ENCODE assay signal across 17 cellular contexts in the genomic region with DNA sequence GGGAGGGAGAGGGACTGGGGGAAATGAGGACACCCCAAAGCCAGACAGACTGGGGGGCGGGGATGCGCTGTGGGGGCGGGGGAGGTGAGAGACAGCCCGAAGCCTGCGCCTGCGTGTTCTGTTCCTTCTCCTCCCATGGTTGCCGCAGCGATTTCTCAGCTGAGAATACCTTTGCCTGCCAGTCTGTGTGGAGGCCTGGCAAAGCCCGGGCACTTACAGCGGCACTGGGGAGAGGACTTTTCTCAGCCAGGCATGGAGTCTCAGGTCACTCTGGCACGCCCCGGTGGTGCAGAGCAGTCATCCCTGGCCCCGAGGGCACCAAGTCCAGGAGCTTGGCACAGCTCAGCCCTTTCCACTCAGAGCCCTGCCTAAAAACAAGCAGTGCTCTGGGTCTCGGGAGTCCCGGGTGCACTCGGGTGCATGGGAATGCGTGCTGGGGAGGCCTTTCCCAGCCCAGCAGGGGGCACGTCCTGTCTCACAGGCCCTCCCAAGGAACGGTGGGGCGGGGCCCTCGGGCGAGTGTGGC.
DNase-seq lines count a peak whose midpoint lies in the region; ATAC-seq and TF ChIP-seq lines count a peak whose summit lies in the region.
"Had no signal": no experiment of that assay in that cellular context is flagged by ENCODE, and none has a peak within 500 bp of the region (broad histone marks: within the 10 kb centered on the region; RNA-seq: fewer than 3 reads in every experiment).

No MANE protein-coding gene starts in this region.

- H3K27ac ChIP-seq in Panc1 (ENCODE audit: low read length) (no peak overlapping the region), foreskin keratinocyte (no peak overlapping the region), parathyroid adenoma (peak overlapping the region; percentile 31)
- H3K27ac ChIP-seq: ascending aorta, pancreas, SJSA1, stomach, VCaP had no signal

- H3K36me3 ChIP-seq in Panc1 (ENCODE audit: control insufficient read depth, insufficient read depth, low read length) (no peaks in the 10 kb centered on the region), parathyroid adenoma (ENCODE audit: control insufficient read depth, insufficient read depth, low read length) (no peaks in the 10 kb centered on the region)
- H3K36me3 ChIP-seq: ascending aorta, pancreas, SJSA1, stomach had no signal

- ATAC-seq in Panc1 = 0 out of 2 replicates have a peak, but pooled peaks have one; percentile 18
- ATAC-seq in foreskin keratinocyte = peak; percentile 62
- no peak for ATAC-seq in GM18511 (IDR thresholded peaks at IDR 0.05; ENCODE audit: unreplicated experiment)

- H3K9me3 ChIP-seq in Panc1 (ENCODE audit: control insufficient read depth, insufficient read depth, low read depth, low read length) (no peaks in the 10 kb centered on the region), parathyroid adenoma (ENCODE audit: control insufficient read depth, low read length) (no peaks in the 10 kb centered on the region)
- H3K9me3 ChIP-seq: ascending aorta, pancreas, SJSA1, stomach had no signal

- BruUV-seq in Panc1 (replicated peaks; lab: Mats Ljungman, UMichigan) = no TSS peak

- H3K4me2 ChIP-seq in parathyroid adenoma (ENCODE audit: low read length) = no peak overlapping the region

- DNase-seq in G401 (ENCODE audit: low spot score) (peak; percentile 52), Panc1 (ENCODE audit: low read depth, low spot score) (no peak), foreskin keratinocyte (peak in 1 of 2 donors; percentile 8), NCI-H2029 treated with DMSO at 0.1 percent for 48 hours (lab: John Stamatoyannopoulos, UW) (no peak), NCI-H345 treated with DMSO at 0.1 percent for 48 hours (lab: John Stamatoyannopoulos, UW; ENCODE audit: unreplicated experiment) (no peak)
- DNase-seq in central memory CD4-positive, alpha-beta T cell = no peak
- DNase-seq: CD4-positive, CD25-positive, alpha-beta regulatory T cell; mesenchymal stem cell; MM.1S; stimulated activated CD4-positive, alpha-beta T cell treated with anti-CD3 and anti-CD28 coated beads, Interleukin-4, amount 100 ng/mL, for 24 hours; stomach had no signal

- H3K4me1 ChIP-seq in Panc1 (ENCODE audit: control insufficient read depth, insufficient read depth, low read length) (no peaks in the 10 kb centered on the region), foreskin keratinocyte (no peaks in the 10 kb centered on the region), parathyroid adenoma (peaks cover 19% of the 10 kb centered on the region)
- H3K4me1 ChIP-seq: pancreas, SJSA1, stomach had no signal

- TF ChIP-seq CTCF in Panc1 (IDR thresholded peaks at IDR 0.05) (no peak), foreskin keratinocyte (conservative IDR thresholded peaks at IDR 0.05) (peak; percentile 16), parathyroid adenoma (IDR thresholded peaks at IDR 0.05) (no peak)

- no peaks in the 10 kb centered on the region for H3K79me2 ChIP-seq in parathyroid adenoma

- intact Hi-C loops in Panc1 (cut with micrococcal nuclease; ENCODE audit: unreplicated experiment) = no loop called here

- POLR2A ChIA-PET in Panc1 (lab: Charles Lee) = no interaction called here

- peak overlapping the region; percentile 80 for H2AFZ ChIP-seq in parathyroid adenoma

- no peak overlapping the region for H3K9ac ChIP-seq in parathyroid adenoma

- H3K27me3 ChIP-seq in Panc1 (ENCODE audit: control insufficient read depth, insufficient read depth, low read length) (no peaks in the 10 kb centered on the region), foreskin keratinocyte (no peaks in the 10 kb centered on the region), parathyroid adenoma (ENCODE audit: control insufficient read depth, insufficient read depth, low read length) (no peaks in the 10 kb centered on the region)
- H3K27me3 ChIP-seq: ascending aorta, pancreas, SJSA1 had no signal

- CTCF ChIA-PET in Panc1 (lab: Charles Lee) = interaction anchor here (0.5 kb wide), 1 partner anchor 564 kb away, joined by 4 read pairs; no protein-coding TSS in a partner anchor

- H3K4me3 ChIP-seq in Panc1 (ENCODE audit: low read depth in 2 of 2, low read length in 2 of 2) = no peak overlapping the region
- no peak overlapping the region for H3K4me3 ChIP-seq in parathyroid adenoma (ENCODE audit: low read depth, low read length)
- H3K4me3 ChIP-seq: pancreas, SJSA1, stomach had no signal

- in situ Hi-C loops in G401 (cut with HindIII; ENCODE audit: low sequenced_read_pairs) (no loop called here), Panc1 (cut with HindIII; ENCODE audit: low pct_unique_long_range_greater_than_20kb, low sequenced_read_pairs) (no loop called here)
